20 cellular contexts compared by ENCODE assay signal in genomic region chr12:111645433-111645832, GRCh38. TPM values are rescaled to one million over a fixed set of nuclear protein-coding genes. Genes with fewer than 3 reads are reported as not detected.
DNase-seq lines count a peak whose midpoint lies in the region; ATAC-seq and TF ChIP-seq lines count a peak whose summit lies in the region.
"Had no signal": no experiment of that assay in that cellular context is flagged by ENCODE, and none has a peak within 500 bp of the region (broad histone marks: within the 10 kb centered on the region; RNA-seq: fewer than 3 reads in every experiment).

No MANE protein-coding gene starts in this region.

- H3K4me2 ChIP-seq in SK-N-SH: no peak overlapping the region

- H3K9me3 ChIP-seq in SK-N-SH: no peaks in the 10 kb centered on the region
- H3K9me3 ChIP-seq in SJCRH30 (replicated peaks): no peaks in the 10 kb centered on the region
- H3K9me3 ChIP-seq in upper lobe of right lung: no peaks in the 10 kb centered on the region
- H3K9me3 ChIP-seq: sigmoid colon, thoracic aorta had no signal

- H3K79me2 ChIP-seq in SK-N-SH (ENCODE audit: insufficient read depth): 0 out of 2 replicates have a peak, but pooled peaks cover 3% of the 10 kb centered on the region

- DNase-seq in SK-N-SH (no peak), SJCRH30 (peak; percentile 11 to 12), iris pigment epithelial cell (ENCODE audit: low read depth) (peak; percentile 88), upper lobe of right lung (no peak), RPMI8226 (no peak), G401 (ENCODE audit: low spot score) (no peak), NCI-H146 (lab: John Stamatoyannopoulos, UW) (no peak)
- DNase-seq: activated CD4-positive, alpha-beta T cell treated with anti-CD3 and anti-CD28 coated beads, Interleukin-2, amount 50 U/mL, for 4 hours; activated naive CD8-positive, alpha-beta T cell treated with anti-CD3 and anti-CD28 coated beads, Interleukin-2, amount 10 ng/mL, durations not matched to agents 7 days and 5 days; activated T-cell treated with anti-CD3 and anti-CD28 coated beads, Interleukin-2, amount 50 U/mL, for 4 hours; CD8-positive, alpha-beta T cell; midbrain; NCI-H510A; nucleus accumbens; sigmoid colon; stimulated activated CD4-positive, alpha-beta T cell treated with anti-CD3 and anti-CD28 coated beads, Interleukin-2, amount 100 ng/mL, for 48 hours had no signal

- no peaks in the 10 kb centered on the region for H4K20me1 ChIP-seq in SK-N-SH (ENCODE audit: insufficient read depth)

- no peak overlapping the region for H3K9ac ChIP-seq in SK-N-SH

- in situ Hi-C loops in G401 (cut with HindIII; ENCODE audit: low sequenced_read_pairs): no loop called here

- H3K4me3 ChIP-seq in SK-N-SH (ENCODE audit: low read depth in 2 of 2, low read length in 1 of 2) (no peak overlapping the region), SJCRH30 (no peak overlapping the region), upper lobe of right lung (no peak overlapping the region)
- H3K4me3 ChIP-seq: GM12878, K562, sigmoid colon, thoracic aorta had no signal

- H3K36me3 ChIP-seq in SK-N-SH (replicated peaks in 1 of 2; ENCODE audit: control insufficient read depth in 1 of 2, insufficient read depth in 2 of 2, low read length in 1 of 2): peaks cover 29 to 57% of the 10 kb centered on the region in 2 experiments
- peaks cover 33% of the 10 kb centered on the region for H3K36me3 ChIP-seq in SJCRH30
- peaks cover 78% of the 10 kb centered on the region for H3K36me3 ChIP-seq in upper lobe of right lung

- no peaks in the 10 kb centered on the region for H3K9me2 ChIP-seq in SK-N-SH

- H3K27ac ChIP-seq in SK-N-SH (ENCODE audit: low read depth in 2 of 2, low read length in 1 of 2) (no peak overlapping the region), SJCRH30 (no peak overlapping the region), upper lobe of right lung (peak overlapping the region; percentile 70)
- H3K27ac ChIP-seq: sigmoid colon, thoracic aorta had no signal

- no peak for TF ChIP-seq CTCF in SK-N-SH (IDR thresholded peaks at IDR 0.05)
- no peak for TF ChIP-seq CTCF in upper lobe of right lung (IDR thresholded peaks at IDR 0.05)

- H3K4me1 ChIP-seq in SK-N-SH (ENCODE audit: control insufficient read depth in 1 of 2, insufficient read depth in 2 of 2, low read depth in 1 of 2, low read length in 1 of 2) (no peaks in the 10 kb centered on the region), SJCRH30 (no peaks in the 10 kb centered on the region), upper lobe of right lung (no peaks in the 10 kb centered on the region)

- ATAC-seq in SK-N-SH treated with all-trans-retinoic acid at 6 μM for 48 hours (no peak), upper lobe of right lung (peak; percentile 89)
- ATAC-seq: activated T-cell treated with anti-CD3 and anti-CD28 coated beads, Interleukin-2, amount 50 U/mL, for 4 hours; CD8-positive, alpha-beta T cell; GM12878; K562 had no signal

- intact Hi-C loops in upper lobe of right lung (cut with DNase I): no loop called here

- CTCF ChIA-PET in SK-N-SH (lab: Yijun Ruan, JAX): interaction anchor here (1.7 kb wide), 1 partner anchor 9 kb away, joined by 4 read pairs; no protein-coding TSS in a partner anchor

- H3K27me3 ChIP-seq in SK-N-SH (ENCODE audit: insufficient read depth): no peaks in the 10 kb centered on the region
- H3K27me3 ChIP-seq in SJCRH30: no peaks in the 10 kb centered on the region
- H3K27me3 ChIP-seq in upper lobe of right lung: no peaks in the 10 kb centered on the region
- H3K27me3 ChIP-seq: sigmoid colon had no signal

- no peak for TF ChIP-seq EP300 in SK-N-SH (IDR thresholded peaks at IDR 0.05; ENCODE audit: borderline replicate concordance in 1 of 2, low read depth in 1 of 2, low read length in 1 of 2)

- no peaks in the 10 kb centered on the region for H3F3A ChIP-seq in SK-N-SH (replicated peaks; ENCODE audit: insufficient read depth)

- H2AFZ ChIP-seq in SK-N-SH (ENCODE audit: low read depth): no peak overlapping the region

- 86% methylated on average over 5 of the region's 5 CpGs for WGBS in SK-N-SH (ENCODE audit: low lambda C conversion rate)

- no peak for TF ChIP-seq RAD21 in SK-N-SH (IDR thresholded peaks at IDR 0.05; ENCODE audit: low read length)

- POLR2A ChIA-PET in SK-N-SH (lab: Yijun Ruan, JAX): no interaction called here

TF ChIP-seq in SK-N-SH, 30 proteins besides CTCF, POLR2A, EP300 and RAD21:
- TF ChIP-seq JUND (IDR thresholded peaks at IDR 0.05) (no peak; the same call in 1 of the 2 replicates), TCF12 (IDR thresholded peaks at IDR 0.05) (peak; percentile 22; the same call in 1 of the 2 replicates)

TF ChIP-seq in SK-N-SH treated with all-trans-retinoic acid at 6 μM for 48 hours, 23 proteins besides CTCF, POLR2A, EP300 and RAD21:
- TF ChIP-seq GLIS3 (CRISPR knock-in tag; IDR thresholded peaks at IDR 0.05) (no peak), ZFP30 (CRISPR knock-in tag; IDR thresholded peaks at IDR 0.05) (no peak)

RNA-seq across cellular contexts. Expression of gene BRAP, which starts 40.3 kb away (rescaled TPM):
- 11.4 and 11.7 TPM in 2 replicates for polyA plus RNA-seq in SK-N-SH (2012; rRNA removed)
- polyA plus RNA-seq in SK-N-SH (2012; cell fraction: cytosol; rRNA removed): 13.8 and 14.4 TPM in 2 replicates
- polyA plus RNA-seq in SK-N-SH (2012; cell fraction: nucleus; rRNA removed): 10.4 and 12.4 TPM in 2 replicates
- total RNA-seq in SJCRH30 (2014; rRNA removed; shearing (Covaris generic)): 17.2 and 20.2 TPM in 2 replicates
- 17.8 TPM for total RNA-seq in upper lobe of right lung
- total RNA-seq in G401 (2014; rRNA removed; shearing (Covaris generic)): 15.8 and 17.0 TPM in 2 replicates

RNA-seq across cellular contexts. Expression of gene ACAD10, which starts 40.4 kb away (rescaled TPM):
- polyA plus RNA-seq in SK-N-SH (2012; rRNA removed): 24.6 and 29.0 TPM in 2 replicates
- polyA plus RNA-seq in SK-N-SH (2012; cell fraction: cytosol; rRNA removed): 9.5 and 13.2 TPM in 2 replicates
- 112 and 115 TPM in 2 replicates for polyA plus RNA-seq in SK-N-SH (2012; cell fraction: nucleus; rRNA removed)
- total RNA-seq in SJCRH30 (2014; rRNA removed; shearing (Covaris generic)): 10.1 and 11.5 TPM in 2 replicates
- 23.3 TPM for total RNA-seq in upper lobe of right lung
- total RNA-seq in G401 (2014; rRNA removed; shearing (Covaris generic)): 28.0 and 39.2 TPM in 2 replicates

RNA-seq across cellular contexts. Expression of gene ATXN2, which starts 46.3 kb away (rescaled TPM):
- polyA plus RNA-seq in SK-N-SH (2012; rRNA removed): 22.8 and 35.7 TPM in 2 replicates
- 25.2 and 31.2 TPM in 2 replicates for polyA plus RNA-seq in SK-N-SH (2012; cell fraction: cytosol; rRNA removed)
- polyA plus RNA-seq in SK-N-SH (2012; cell fraction: nucleus; rRNA removed): 114 and 133 TPM in 2 replicates
- 25.2 and 38.2 TPM in 2 replicates for total RNA-seq in SJCRH30 (2014; rRNA removed; shearing (Covaris generic))
- total RNA-seq in upper lobe of right lung: 66.6 TPM
- 11.3 and 22.7 TPM in 2 replicates for total RNA-seq in G401 (2014; rRNA removed; shearing (Covaris generic))

Comparison
In these comparisons a context has a peak if more than half of its experiments do, and no peak if none do; other contexts are left out.
1. DNase-seq: peak in SJCRH30 (2 of 2) and iris pigment epithelial cell (single experiment); none in SK-N-SH (single experiment), upper lobe of right lung (single experiment), RPMI8226 (single experiment), G401 (single experiment) and NCI-H146 (single experiment).